Comparison of ENCODE assay signal across 21 cellular contexts in genomic region chr12:122659579-122659978, GRCh38. TPM values are rescaled to one million over a fixed set of nuclear protein-coding genes. Genes with fewer than 3 reads are reported as not detected.
A peak's percentile ranks its signal among the peaks of the same experiment; 100 is the strongest.
DNase-seq lines count a peak whose midpoint lies in the region; ATAC-seq and TF ChIP-seq lines count a peak whose summit lies in the region.
"Had no signal": no experiment of that assay in that cellular context is flagged by ENCODE, and none has a peak within 500 bp of the region (broad histone marks: within the 10 kb centered on the region; RNA-seq: fewer than 3 reads in every experiment).

No MANE protein-coding gene starts in this region.

- ATAC-seq in heart left ventricle = peak in 3 of 4 donors; percentile 87 to 95 (median 91)
- no peak for ATAC-seq in left cardiac atrium
- no peak for ATAC-seq in GM21825 (IDR thresholded peaks at IDR 0.05; ENCODE audit: unreplicated experiment)
- ATAC-seq: activated naive CD8-positive, alpha-beta T cell treated with anti-CD3 and anti-CD28 coated beads, Interleukin-2, amount 50 U/mL, for 24 hours; activated T-helper 17 cell treated with anti-CD3 and anti-CD28 coated beads, Interleukin-2, amount 50 U/mL, for 72 hours; esophagus mucosa; stimulated activated effector memory CD8-positive, alpha-beta T cell treated with anti-CD3 and anti-CD28 coated beads, Interleukin-12 subunit alpha, Interleukin-12 subunit beta, amount 100 ng/mL, for 72 hours had no signal

- intact Hi-C loops in heart left ventricle (cut with DNase I) (no loop called here), left cardiac atrium (cut with DNase I) (no loop called here)

- TF ChIP-seq POLR2A in heart left ventricle (IDR thresholded peaks at IDR 0.05) = no peak

- H3K4me3 ChIP-seq in heart left ventricle = no peak overlapping the region
- H3K4me3 ChIP-seq: thyroid gland had no signal

- WGBS in heart left ventricle, 4 donors = 62 to 89% (median 85%) methylated on average over 6 of the region's 6 CpGs

- peak overlapping the region; percentile 53 for H3K27ac Mint-ChIP-seq in mesothelial cell of epicardium
- H3K27ac Mint-ChIP-seq: activated naive CD8-positive, alpha-beta T cell treated with anti-CD3 and anti-CD28 coated beads, Interleukin-2, amount 50 U/mL, for 24 hours; activated T-helper 17 cell treated with anti-CD3 and anti-CD28 coated beads, Interleukin-2, amount 50 U/mL, for 72 hours; nephron progenitor cell; stimulated activated effector memory CD8-positive, alpha-beta T cell treated with anti-CD3 and anti-CD28 coated beads, Interleukin-12 subunit alpha, Interleukin-12 subunit beta, amount 100 ng/mL, for 72 hours; T-helper 1 cell treated with Interleukin-12 subunit alpha and Interleukin-12 subunit beta and Interleukin-4 antibody, amounts not matched to agents 30 μg/mL and 1 μg/mL, for 36 hours had no signal

- no peaks in the 10 kb centered on the region for H3K36me3 ChIP-seq in heart left ventricle
- H3K36me3 ChIP-seq: thyroid gland had no signal

- peaks cover 5% of the 10 kb centered on the region for H3K4me1 Mint-ChIP-seq in mesothelial cell of epicardium
- H3K4me1 Mint-ChIP-seq: activated naive CD8-positive, alpha-beta T cell treated with anti-CD3 and anti-CD28 coated beads, Interleukin-2, amount 50 U/mL, for 24 hours; activated T-helper 17 cell treated with anti-CD3 and anti-CD28 coated beads, Interleukin-2, amount 50 U/mL, for 72 hours; nephron progenitor cell; stimulated activated effector memory CD8-positive, alpha-beta T cell treated with anti-CD3 and anti-CD28 coated beads, Interleukin-12 subunit alpha, Interleukin-12 subunit beta, amount 100 ng/mL, for 72 hours had no signal

- H3K4me3 Mint-ChIP-seq in mesothelial cell of epicardium = no peak overlapping the region
- H3K4me3 Mint-ChIP-seq: activated naive CD8-positive, alpha-beta T cell treated with anti-CD3 and anti-CD28 coated beads, Interleukin-2, amount 50 U/mL, for 24 hours; activated T-helper 17 cell treated with anti-CD3 and anti-CD28 coated beads, Interleukin-2, amount 50 U/mL, for 72 hours; nephron progenitor cell; stimulated activated effector memory CD8-positive, alpha-beta T cell treated with anti-CD3 and anti-CD28 coated beads, Interleukin-12 subunit alpha, Interleukin-12 subunit beta, amount 100 ng/mL, for 72 hours; T-helper 1 cell treated with Interleukin-12 subunit alpha and Interleukin-12 subunit beta and Interleukin-4 antibody, amounts not matched to agents 30 μg/mL and 1 μg/mL, for 36 hours had no signal

- H3K27me3 ChIP-seq in heart left ventricle = no peaks in the 10 kb centered on the region
- H3K27me3 ChIP-seq: thyroid gland had no signal

- H3K36me3 Mint-ChIP-seq in mesothelial cell of epicardium = no peaks in the 10 kb centered on the region
- H3K36me3 Mint-ChIP-seq: stimulated activated effector memory CD8-positive, alpha-beta T cell treated with anti-CD3 and anti-CD28 coated beads, Interleukin-12 subunit alpha, Interleukin-12 subunit beta, amount 100 ng/mL, for 72 hours had no signal

- H3K9me3 Mint-ChIP-seq in mesothelial cell of epicardium = no peaks in the 10 kb centered on the region
- H3K9me3 Mint-ChIP-seq: activated naive CD8-positive, alpha-beta T cell treated with anti-CD3 and anti-CD28 coated beads, Interleukin-2, amount 50 U/mL, for 24 hours; activated T-helper 17 cell treated with anti-CD3 and anti-CD28 coated beads, Interleukin-2, amount 50 U/mL, for 72 hours; nephron progenitor cell; stimulated activated effector memory CD8-positive, alpha-beta T cell treated with anti-CD3 and anti-CD28 coated beads, Interleukin-12 subunit alpha, Interleukin-12 subunit beta, amount 100 ng/mL, for 72 hours; T-helper 1 cell treated with Interleukin-12 subunit alpha and Interleukin-12 subunit beta and Interleukin-4 antibody, amounts not matched to agents 30 μg/mL and 1 μg/mL, for 36 hours had no signal

- H3K4me1 ChIP-seq in heart left ventricle = peaks cover 0 to 4% (median 0%) of the 10 kb centered on the region in 12 donors
- H3K4me1 ChIP-seq: thyroid gland had no signal

- TF ChIP-seq CTCF in heart left ventricle (IDR thresholded peaks at IDR 0.05) (no peak), mesothelial cell of epicardium (IDR thresholded peaks at IDR 0.05; ENCODE audit: unreplicated experiment) (no peak)

- no peaks in the 10 kb centered on the region for H3K9me3 ChIP-seq in heart left ventricle
- H3K9me3 ChIP-seq: thyroid gland had no signal

- DNase-seq in heart left ventricle = peak in 4 of 5 donors; percentile 27 to 77 (median 51)
- DNase-seq in left cardiac atrium = no peak
- DNase-seq in amniotic epithelial cell (ENCODE audit: low read depth) = peak; percentile 78
- DNase-seq in mesothelial cell of epicardium (ENCODE audit: low spot score in 2 of 2, unreplicated experiment in 2 of 2) = no peak
- no peak for DNase-seq in effector CD8-positive, alpha-beta T cell (lab: John Stamatoyannopoulos, UW)
- no peak for DNase-seq in NCI-H2196 (lab: John Stamatoyannopoulos, UW; ENCODE audit: unreplicated experiment)
- no peak for DNase-seq in activated CD4-positive, alpha-beta T cell treated with anti-CD3 and anti-CD28 coated beads, Interleukin-2, amount 50 U/mL, for 4 hours
- DNase-seq: activated naive CD8-positive, alpha-beta T cell treated with anti-CD3 and anti-CD28 coated beads, Interleukin-2, amount 50 U/mL, for 24 hours; central memory CD4-positive, alpha-beta T cell; DND-41; NCI-H187; nephron progenitor cell had no signal

- H3K27me3 Mint-ChIP-seq in mesothelial cell of epicardium (ENCODE audit: low read depth) = no peaks in the 10 kb centered on the region
- H3K27me3 Mint-ChIP-seq: activated naive CD8-positive, alpha-beta T cell treated with anti-CD3 and anti-CD28 coated beads, Interleukin-2, amount 50 U/mL, for 24 hours; activated T-helper 17 cell treated with anti-CD3 and anti-CD28 coated beads, Interleukin-2, amount 50 U/mL, for 72 hours had no signal

- peak overlapping the region in 1 of 12 donors; percentile 15 for H3K27ac ChIP-seq in heart left ventricle
- H3K27ac ChIP-seq: thyroid gland had no signal

RNA-seq across cellular contexts. Expression of gene HCAR2, which starts 43.6 kb away (rescaled TPM):
- 1 to 10 TPM in 1 of 9 donors, under 1 TPM in 2, not detected in 6; 0.69 to 4.3 (median 0.75) TPM for total RNA-seq in heart left ventricle
- polyA plus RNA-seq in heart left ventricle = under 1 TPM; 0.11 to 0.42 TPM
- 1 to 10 TPM; 3.3 to 4.4 TPM for total RNA-seq in left cardiac atrium
- total RNA-seq in mesothelial cell of epicardium = 8.4 to 11.1 TPM (median 10.9 TPM) in 3 replicates
- total RNA-seq: activated CD8-positive, alpha-beta memory T cell treated with anti-CD3 and anti-CD28 coated beads for 36 hours; activated T-helper 17 cell treated with anti-CD3 and anti-CD28 coated beads, Interleukin-2, amount 50 U/mL, for 72 hours; H1; thyroid gland had no signal
- polyA plus RNA-seq: H1 had no signal

RNA-seq across cellular contexts. Expression of gene HCAR3, which starts 57.0 kb away (rescaled TPM):
- 1 to 10 TPM in 1 of 9 donors, under 1 TPM in 4, not detected in 4; 0.10 to 1.1 (median 0.36) TPM for total RNA-seq in heart left ventricle
- polyA plus RNA-seq in heart left ventricle = under 1 TPM in 1 of 2 donors, not detected in 1; 0.11 TPM
- 1 to 10 TPM in 1 of 2 donors, under 1 TPM in 1; 0.29 to 1.4 TPM for total RNA-seq in left cardiac atrium
- 1.1 to 1.6 TPM (median 1.5 TPM) in 3 replicates for total RNA-seq in mesothelial cell of epicardium
- total RNA-seq: activated CD8-positive, alpha-beta memory T cell treated with anti-CD3 and anti-CD28 coated beads for 36 hours; activated T-helper 17 cell treated with anti-CD3 and anti-CD28 coated beads, Interleukin-2, amount 50 U/mL, for 72 hours; H1; MCF 10A had no signal
- polyA plus RNA-seq: H1 had no signal

Comparison
In these comparisons a context has a peak if more than half of its experiments do, and no peak if none do; other contexts are left out.
1. ATAC-seq: peak in heart left ventricle (3 of 4); none in left cardiac atrium (0 of 2) and GM21825 (single experiment).
2. DNase-seq: peak in heart left ventricle (4 of 5) and amniotic epithelial cell (single experiment); none in left cardiac atrium (single experiment), mesothelial cell of epicardium (0 of 2), effector CD8-positive, alpha-beta T cell (single experiment), NCI-H2196 (single experiment) and activated CD4-positive, alpha-beta T cell treated with anti-CD3 and anti-CD28 coated beads, Interleukin-2, amount 50 U/mL, for 4 hours (0 of 2).